8 cellular contexts compared by ENCODE assay signal in genomic region chr3:182979719-182980191, GRCh38. TPM values are rescaled to one million over a fixed set of nuclear protein-coding genes. Genes with fewer than 3 reads are reported as not detected.
DNase-seq lines count a peak whose midpoint lies in the region; ATAC-seq and TF ChIP-seq lines count a peak whose summit lies in the region.

No MANE protein-coding gene starts in this region.

- no peak overlapping the region for H2AK5ac ChIP-seq in IMR-90 (ENCODE audit: low read depth, low read length)

- TF ChIP-seq POLR2A in IMR-90 (IDR thresholded peaks at IDR 0.05; ENCODE audit: low read depth, low read length) (no peak), thyroid gland (IDR thresholded peaks at IDR 0.05) (no peak)

- H2BK120ac ChIP-seq in IMR-90 (ENCODE audit: low read depth, low read length), result no peak overlapping the region

- H3K36me3 Mint-ChIP-seq in T-helper 1 cell treated with Interleukin-12 subunit alpha and Interleukin-12 subunit beta and Interleukin-4 antibody, amounts not matched to agents 30 μg/mL and 1 μg/mL, for 36 hours (ENCODE audit: low read depth), result peaks cover 4% of the 10 kb centered on the region
- H3K36me3 Mint-ChIP-seq in memory B cell, result no peaks in the 10 kb centered on the region

- H3K4me2 ChIP-seq in DND-41 (ENCODE audit: insufficient read depth, low read length), result peak overlapping the region; percentile 71
- peak overlapping the region; percentile 100 for H3K4me2 ChIP-seq in IMR-90 (ENCODE audit: low read depth, low read length)

- H3K79me2 ChIP-seq in DND-41 (ENCODE audit: insufficient read depth, low read length), result peaks cover 58% of the 10 kb centered on the region

- H2BK20ac ChIP-seq in IMR-90 (ENCODE audit: low read depth, low read length), result no peak overlapping the region

- CTCF ChIA-PET in IMR-90 (lab: Yijun Ruan, JAX), result no interaction called here

- H3K27ac ChIP-seq in DND-41 (ENCODE audit: low read length) (peak overlapping the region; percentile 83), IMR-90 (ENCODE audit: insufficient read depth, low read length) (peak overlapping the region; percentile 57), thyroid gland (peak overlapping the region; percentile 69 to 89 (median 87))
- H3K27ac ChIP-seq in effector memory CD4-positive, alpha-beta T cell (ENCODE audit: insufficient read depth, low read length, poor library complexity, severe bottlenecking), result peak overlapping the region; percentile 58

- no peak overlapping the region; a peak in 1 of 4 replicates for H4K8ac ChIP-seq in IMR-90 (ENCODE audit: low read depth in 2 of 2, low read length in 2 of 2)

- peaks cover 28% of the 10 kb centered on the region for H3K4me1 Mint-ChIP-seq in T-helper 1 cell treated with Interleukin-12 subunit alpha and Interleukin-12 subunit beta and Interleukin-4 antibody, amounts not matched to agents 30 μg/mL and 1 μg/mL, for 36 hours (ENCODE audit: low read depth)
- H3K4me1 Mint-ChIP-seq in memory B cell, result peaks cover 22% of the 10 kb centered on the region

- H4K91ac ChIP-seq in IMR-90 (ENCODE audit: insufficient read depth, low read depth, low read length), result no peak overlapping the region

- H2BK5ac ChIP-seq in IMR-90 (ENCODE audit: low read depth, low read length, poor library complexity, severe bottlenecking), result no peak overlapping the region

- H3K14ac ChIP-seq in IMR-90 (replicated peaks; ENCODE audit: low read depth, low read length), result no peak overlapping the region

- TF ChIP-seq CTCF in DND-41 (IDR thresholded peaks at IDR 0.05; ENCODE audit: borderline replicate concordance, extremely low read depth, low read length, poor library complexity, severe bottlenecking), result no peak
- TF ChIP-seq CTCF in IMR-90 (conservative IDR thresholded peaks at IDR 0.05; ENCODE audit: low read depth, low read length), result no peak
- TF ChIP-seq CTCF in thyroid gland (IDR thresholded peaks at IDR 0.05), result no peak

- peak overlapping the region; percentile 77 for H3K27ac Mint-ChIP-seq in T-helper 1 cell treated with Interleukin-12 subunit alpha and Interleukin-12 subunit beta and Interleukin-4 antibody, amounts not matched to agents 30 μg/mL and 1 μg/mL, for 36 hours
- peak overlapping the region; percentile 85 for H3K27ac Mint-ChIP-seq in memory B cell

- H3K18ac ChIP-seq in IMR-90 (ENCODE audit: low read depth, low read length), result peak overlapping the region; percentile 3; the same call in 1 of the 2 replicates

- H3K36me3 ChIP-seq in DND-41 (ENCODE audit: insufficient read depth, low read length), result no peaks in the 10 kb centered on the region
- no peaks in the 10 kb centered on the region for H3K36me3 ChIP-seq in IMR-90 (ENCODE audit: control insufficient read depth, insufficient read depth, low read length)
- no peaks in the 10 kb centered on the region for H3K36me3 ChIP-seq in effector memory CD4-positive, alpha-beta T cell (ENCODE audit: control insufficient read depth, insufficient read depth, low read length)
- H3K36me3 ChIP-seq in thyroid gland, result no peaks in the 10 kb centered on the region

- peak overlapping the region; percentile 80; the same call in 1 of the 2 replicates for H3K23ac ChIP-seq in IMR-90 (ENCODE audit: low read depth, low read length)

- H3K4me1 ChIP-seq in DND-41 (ENCODE audit: insufficient read depth, low read length) (peaks cover 43% of the 10 kb centered on the region), IMR-90 (ENCODE audit: control insufficient read depth, insufficient read depth, low read length) (peaks cover 2% of the 10 kb centered on the region), thyroid gland (peaks cover 15 to 16% of the 10 kb centered on the region in 2 donors)
- peaks cover 11% of the 10 kb centered on the region for H3K4me1 ChIP-seq in effector memory CD4-positive, alpha-beta T cell (ENCODE audit: control insufficient read depth, insufficient read depth, low read length, poor library complexity, severe bottlenecking)

- intact Hi-C loops in IMR-90 (cut with micrococcal nuclease), result loop anchor here (5.0 kb wide), 1 partner anchor 118 kb away; the partner anchor contains the start of gene MCCC1
- intact Hi-C loops in thyroid gland (cut with DNase I), result no loop called here

- POLR2A ChIA-PET in IMR-90 (lab: Charles Lee; ENCODE audit: unreplicated experiment), result no interaction called here

- TF ChIP-seq RAD21 in IMR-90 (IDR thresholded peaks at IDR 0.05; ENCODE audit: low read length), result no peak

- H4K20me1 ChIP-seq in DND-41 (ENCODE audit: insufficient read depth, low read length) (peaks cover 26% of the 10 kb centered on the region; the same call in 1 of the 2 replicates), IMR-90 (ENCODE audit: insufficient read depth, low read length) (peaks cover 21% of the 10 kb centered on the region)

- dilution Hi-C loops in IMR-90 (cut with HindIII; ENCODE audit: low sequenced_read_pairs, unreplicated experiment), result no loop called here

- in situ Hi-C loops in IMR-90 (cut with MboI; ENCODE audit: low sequenced_read_pairs), result no loop called here

- 0 out of 2 replicates have a peak overlapping the region, but pooled peaks have one; percentile 15 for H3K4ac ChIP-seq in IMR-90 (ENCODE audit: low read depth, low read length)

- no peak overlapping the region for H3K56ac ChIP-seq in IMR-90 (ENCODE audit: extremely low read depth, insufficient read depth, low read length)

- no peaks in the 10 kb centered on the region for H3K9me3 Mint-ChIP-seq in T-helper 1 cell treated with Interleukin-12 subunit alpha and Interleukin-12 subunit beta and Interleukin-4 antibody, amounts not matched to agents 30 μg/mL and 1 μg/mL, for 36 hours
- no peaks in the 10 kb centered on the region for H3K9me3 Mint-ChIP-seq in memory B cell

- peak overlapping the region; percentile 85 for H2AFZ ChIP-seq in DND-41 (ENCODE audit: low read depth, low read length)
- peak overlapping the region; percentile 69 for H2AFZ ChIP-seq in IMR-90 (replicated peaks; ENCODE audit: low read length, poor library complexity)

- peak; percentile 51 for DNase-seq in DND-41
- DNase-seq in IMR-90, result peak; percentile 5
- DNase-seq in effector memory CD4-positive, alpha-beta T cell, result no peak
- peak; percentile 23 to 25 for DNase-seq in memory B cell (ENCODE audit: low spot score in 2 of 2)
- DNase-seq in thyroid gland, result peak; percentile 52 to 54
- DNase-seq in NCI-H524 treated with DMSO at 0.1 percent for 48 hours (lab: John Stamatoyannopoulos, UW), result no peak

- no TSS peak for BruUV-seq in IMR-90 (replicated peaks; lab: Mats Ljungman, UMichigan)

- H3K9me1 ChIP-seq in IMR-90 (ENCODE audit: insufficient read depth, low read length), result no peaks in the 10 kb centered on the region

- H3K27me3 ChIP-seq in DND-41 (ENCODE audit: insufficient read depth, low read length, poor library complexity) (no peaks in the 10 kb centered on the region), IMR-90 (ENCODE audit: control insufficient read depth, insufficient read depth, low read length) (no peaks in the 10 kb centered on the region), thyroid gland (no peaks in the 10 kb centered on the region)
- no peaks in the 10 kb centered on the region for H3K27me3 ChIP-seq in effector memory CD4-positive, alpha-beta T cell (replicated peaks; ENCODE audit: control insufficient read depth, insufficient read depth, low read length, poor library complexity, severe bottlenecking)

- H4K5ac ChIP-seq in IMR-90 (ENCODE audit: low read depth, low read length), result no peak overlapping the region; the same call in 1 of the 2 replicates

- H3K27me3 Mint-ChIP-seq in T-helper 1 cell treated with Interleukin-12 subunit alpha and Interleukin-12 subunit beta and Interleukin-4 antibody, amounts not matched to agents 30 μg/mL and 1 μg/mL, for 36 hours (ENCODE audit: low read depth), result no peaks in the 10 kb centered on the region
- H3K27me3 Mint-ChIP-seq in memory B cell, result no peaks in the 10 kb centered on the region

- H2BK15ac ChIP-seq in IMR-90 (ENCODE audit: low read depth, low read length), result no peak overlapping the region

- WGBS in IMR-90 (ENCODE audit: extremely low coverage in 2 of 2, insufficient read length in 1 of 2), 2 experiments, result no CpG with 5 or more reads among the region's 29 CpGs
- 0% methylated on average over 15 to 16 of the region's 29 CpGs for WGBS in thyroid gland, 2 donors

- peaks cover 9 to 25% of the 10 kb centered on the region in 2 experiments for H3K79me1 ChIP-seq in IMR-90 (ENCODE audit: low read depth in 1 of 2, low read length in 2 of 2)

- ATAC-seq in DND-41 (ENCODE audit: insufficient read depth, low read depth) (peak; percentile 41), GM21423 (IDR thresholded peaks at IDR 0.05; ENCODE audit: unreplicated experiment) (peak; percentile 14), IMR-90 (ENCODE audit: low read depth) (peak; percentile 15), memory B cell (ENCODE audit: low read depth) (no peak)

- H3K9ac ChIP-seq in DND-41 (ENCODE audit: low read depth, low read length), result peak overlapping the region; percentile 77
- H3K9ac ChIP-seq in IMR-90 (ENCODE audit: low read depth, low read length), result peak overlapping the region; percentile 68

- H3K4me3 Mint-ChIP-seq in T-helper 1 cell treated with Interleukin-12 subunit alpha and Interleukin-12 subunit beta and Interleukin-4 antibody, amounts not matched to agents 30 μg/mL and 1 μg/mL, for 36 hours, result peak overlapping the region; percentile 95
- H3K4me3 Mint-ChIP-seq in memory B cell, result peak overlapping the region; percentile 95

- H3K4me3 ChIP-seq in DND-41 (ENCODE audit: low read depth in 1 of 2, low read length in 2 of 2) (peak overlapping the region; percentile 88 to 92; a peak in 3 of 4 replicates), IMR-90 (ENCODE audit: insufficient read depth, low read depth, low read length) (peak overlapping the region; percentile 80), thyroid gland (replicated peaks in 1 of 3) (peak overlapping the region in 2 of 3 donors; percentile 52 to 91)
- H3K4me3 ChIP-seq in effector memory CD4-positive, alpha-beta T cell (ENCODE audit: insufficient read depth, low read depth, low read length, poor library complexity, severe bottlenecking), result peak overlapping the region; percentile 73

- no peaks in the 10 kb centered on the region for H3K9me3 ChIP-seq in DND-41 (ENCODE audit: insufficient read depth, low read length, severe bottlenecking)
- no peaks in the 10 kb centered on the region for H3K9me3 ChIP-seq in IMR-90 (ENCODE audit: control insufficient read depth, insufficient read depth, low read length)
- no peaks in the 10 kb centered on the region for H3K9me3 ChIP-seq in effector memory CD4-positive, alpha-beta T cell (ENCODE audit: control insufficient read depth, low read length)
- H3K9me3 ChIP-seq in thyroid gland, result no peaks in the 10 kb centered on the region

- peak overlapping the region; percentile 53 for H2AK9ac ChIP-seq in IMR-90 (replicated peaks; ENCODE audit: low read depth, low read length, poor library complexity)

TF ChIP-seq in IMR-90, 13 proteins besides CTCF, POLR2A, EP300 and RAD21 (continues in another document):
- TF ChIP-seq MAFK (IDR thresholded peaks at IDR 0.05; ENCODE audit: low read depth, low read length) (no peak), RCOR1 (IDR thresholded peaks at IDR 0.05; ENCODE audit: insufficient replicate concordance, low read length) (no peak), BHLHE40 (IDR thresholded peaks at IDR 0.05; ENCODE audit: low read depth, low read length) (no peak)

RNA-seq across cellular contexts. Expression of gene DCUN1D1, which starts 0.6 kb away (rescaled TPM):
- 17.7 and 48.9 TPM in 2 replicates for total RNA-seq in IMR-90 (2012; rRNA removed)
- 10.5 and 12.5 TPM in 2 replicates for polyA plus RNA-seq in IMR-90 (2012; rRNA removed)
- 0.65 and 0.97 TPM in 2 replicates for polyA plus RNA-seq in IMR-90 (2012; cell fraction: cytosol; rRNA removed)
- 0.39 and 6.1 TPM in 2 replicates for polyA plus RNA-seq in IMR-90 (2012; cell fraction: nucleus; rRNA removed; ENCODE audit: low replicate concordance)
- total RNA-seq in thyroid gland, result 10 to 100 TPM; 33.6 to 52.8 (median 35.0) TPM

Comparison
In these comparisons a context has a peak if more than half of its experiments do, and no peak if none do; other contexts are left out.
1. DNase-seq: peak in DND-41 (single experiment), IMR-90 (single experiment), memory B cell (2 of 2) and thyroid gland (2 of 2); none in effector memory CD4-positive, alpha-beta T cell (0 of 3) and NCI-H524 treated with DMSO at 0.1 percent for 48 hours (single experiment).
2. Peak in every context shown above with its lines, with median percentiles within 50 percentile points of each other: H3K27ac ChIP-seq and H3K4me3 ChIP-seq.